In genomic region chr5:143401846-143402463, GRCh38 we compare ENCODE assay signal across 9 cellular contexts. TPM values are rescaled to one million over a fixed set of nuclear protein-coding genes. Genes with fewer than 3 reads are reported as not detected.
DNase-seq lines count a peak whose midpoint lies in the region; ATAC-seq, FAIRE-seq and TF ChIP-seq lines count a peak whose summit lies in the region.
"Had no signal": no experiment of that assay in that cellular context is flagged by ENCODE, and none has a peak within 500 bp of the region (broad histone marks: within the 10 kb centered on the region; RNA-seq: fewer than 3 reads in every experiment).

No MANE protein-coding gene starts in this region.

- H2BK12ac ChIP-seq in trophoblast cell (ENCODE audit: low read length) = no peak overlapping the region

- H2AK5ac ChIP-seq in trophoblast cell (ENCODE audit: low read length) = no peak overlapping the region

- peaks cover 3% of the 10 kb centered on the region for H3K9me3 Mint-ChIP-seq in activated CD4-positive, alpha-beta T cell treated with anti-CD3 and anti-CD28 coated beads for 36 hours (ENCODE audit: low read depth)
- peaks cover 14% of the 10 kb centered on the region for H3K9me3 Mint-ChIP-seq in T-helper 2 cell treated with Interferon-gamma antibody and Interleukin-4, amounts not matched to agents 5 μg/mL and 100 μg/mL, for 36 hours

- no peak for TF ChIP-seq POLR2A in esophagus squamous epithelium (IDR thresholded peaks at IDR 0.05)

- H3K4me3 ChIP-seq in esophagus squamous epithelium (peak overlapping the region; percentile 68 to 96 (median 84)), trophoblast cell (ENCODE audit: low read depth, low read length) (no peak overlapping the region)

- H3K79me1 ChIP-seq in trophoblast cell (ENCODE audit: low read length) = peaks cover 10% of the 10 kb centered on the region

- no peak overlapping the region for H2BK120ac ChIP-seq in trophoblast cell (ENCODE audit: insufficient read depth, low read length, poor library complexity)

- H3K4me1 ChIP-seq in esophagus squamous epithelium (peaks cover 14 to 58% (median 16%) of the 10 kb centered on the region in 3 donors), trophoblast cell (ENCODE audit: control insufficient read depth in 1 of 2, insufficient read depth in 2 of 2, low read length in 2 of 2) (peaks cover 0 to 5% of the 10 kb centered on the region in 2 experiments)

- H3K36me3 ChIP-seq in esophagus squamous epithelium (peaks cover 0 to 7% (median 0%) of the 10 kb centered on the region in 3 donors), trophoblast cell (ENCODE audit: control insufficient read depth in 1 of 2, insufficient read depth in 2 of 2, low read length in 2 of 2) (no peaks in the 10 kb centered on the region)

- 2 to 5% methylated on average over 19 of the region's 19 CpGs for WGBS in esophagus squamous epithelium, 2 donors
- WGBS in trophoblast cell (ENCODE audit: extremely low coverage, insufficient coverage, insufficient read length) = no CpG with 5 or more reads among the region's 19 CpGs

- H3K9ac ChIP-seq in trophoblast cell (ENCODE audit: low read length) = no peak overlapping the region

- peaks cover 48% of the 10 kb centered on the region for H3K4me1 Mint-ChIP-seq in activated CD4-positive, alpha-beta T cell treated with anti-CD3 and anti-CD28 coated beads for 36 hours
- peaks cover 61% of the 10 kb centered on the region for H3K4me1 Mint-ChIP-seq in T-helper 2 cell treated with Interferon-gamma antibody and Interleukin-4, amounts not matched to agents 5 μg/mL and 100 μg/mL, for 36 hours (ENCODE audit: low read depth)

- no peak overlapping the region for H4K12ac ChIP-seq in trophoblast cell (ENCODE audit: low read depth, low read length)

- H3K27ac Mint-ChIP-seq in activated CD4-positive, alpha-beta T cell treated with anti-CD3 and anti-CD28 coated beads for 36 hours = peak overlapping the region; percentile 81
- H3K27ac Mint-ChIP-seq in T-helper 2 cell treated with Interferon-gamma antibody and Interleukin-4, amounts not matched to agents 5 μg/mL and 100 μg/mL, for 36 hours = peak overlapping the region; percentile 86

- no peak for ATAC-seq in activated CD4-positive, alpha-beta T cell treated with anti-CD3 and anti-CD28 coated beads for 36 hours
- ATAC-seq in HG03354 (IDR thresholded peaks at IDR 0.05; ENCODE audit: poor library complexity, severe bottlenecking, unreplicated experiment) (no peak), GM21423 (IDR thresholded peaks at IDR 0.05; ENCODE audit: unreplicated experiment) (no peak)

- peak overlapping the region; percentile 91 for H3K4me3 Mint-ChIP-seq in activated CD4-positive, alpha-beta T cell treated with anti-CD3 and anti-CD28 coated beads for 36 hours
- H3K4me3 Mint-ChIP-seq in T-helper 2 cell treated with Interferon-gamma antibody and Interleukin-4, amounts not matched to agents 5 μg/mL and 100 μg/mL, for 36 hours = peak overlapping the region; percentile 81

- peaks cover 1% of the 10 kb centered on the region for H3K79me2 ChIP-seq in trophoblast cell (ENCODE audit: control insufficient read depth, insufficient read depth, low read length, poor library complexity)

- H3K23ac ChIP-seq in trophoblast cell (ENCODE audit: low read length) = no peak overlapping the region

- peak; percentile 17 for DNase-seq in activated CD4-positive, alpha-beta T cell treated with anti-CD3 and anti-CD28 coated beads for 36 hours
- DNase-seq in activated CD4-positive, alpha-beta T cell treated with anti-CD3 and anti-CD28 coated beads for 1 hour = no peak
- peak; percentile 32 for DNase-seq in T-helper 2 cell treated with Interferon-gamma antibody and Interleukin-4, amounts not matched to agents 5 μg/mL and 100 μg/mL, for 36 hours (ENCODE audit: low spot score)
- DNase-seq in esophagus squamous epithelium (lab: John Stamatoyannopoulos, UW) = no peak
- DNase-seq in trophoblast cell = peak in 1 of 2 donors; percentile 39
- no peak for DNase-seq in urothelium cell line (ENCODE audit: low spot score)

- H2AFZ ChIP-seq in trophoblast cell (ENCODE audit: insufficient read depth, low read length, poor library complexity) = no peak overlapping the region

- intact Hi-C loops in activated CD4-positive, alpha-beta T cell treated with anti-CD3 and anti-CD28 coated beads for 36 hours (cut with DNase I, micrococcal nuclease) = loop anchor here (2.0 to 10.0 kb wide), 10 partner anchors 47 to 793 kb away; no protein-coding TSS in a partner anchor
- intact Hi-C loops in esophagus squamous epithelium (cut with DNase I) = loop anchor here (10.0 kb wide), 3 partner anchors 387 to 477 kb away; no protein-coding TSS in a partner anchor

- H3K4me2 ChIP-seq in trophoblast cell (ENCODE audit: low read length) = peak overlapping the region; percentile 85

- H3K4ac ChIP-seq in trophoblast cell (ENCODE audit: low read depth, low read length) = no peak overlapping the region

- H3K14ac ChIP-seq in trophoblast cell (ENCODE audit: low read length) = no peak overlapping the region

- no peaks in the 10 kb centered on the region for H3K27me3 ChIP-seq in esophagus squamous epithelium
- H3K27me3 ChIP-seq in trophoblast cell (ENCODE audit: insufficient read depth, low read length) = peaks cover 18% of the 10 kb centered on the region

- H4K91ac ChIP-seq in trophoblast cell (ENCODE audit: low read depth, low read length) = no peak overlapping the region

- no peak overlapping the region for H4K8ac ChIP-seq in trophoblast cell (ENCODE audit: low read depth, low read length)

- H3K18ac ChIP-seq in trophoblast cell (ENCODE audit: low read length) = no peak overlapping the region

- no peak overlapping the region for H2BK5ac ChIP-seq in trophoblast cell (ENCODE audit: low read depth, low read length, poor library complexity)

- FAIRE-seq in urothelium cell line (lab: Jason Lieb, UNC) = no peak
- FAIRE-seq: G401.6 had no signal

- POLR2A ChIA-PET in activated CD4-positive, alpha-beta T cell treated with anti-CD3 and anti-CD28 coated beads for 36 hours (lab: Charles Lee) = interaction anchor here (0.6 kb wide), 1 partner anchor 28 kb away, joined by 3 read pairs; no protein-coding TSS in a partner anchor

- TF ChIP-seq CTCF in esophagus squamous epithelium (IDR thresholded peaks at IDR 0.05) = no peak

- CTCF ChIA-PET in activated CD4-positive, alpha-beta T cell treated with anti-CD3 and anti-CD28 coated beads for 36 hours (lab: Charles Lee) = interaction anchor here (0.5 kb wide), 1 partner anchor 306 kb away, joined by 3 read pairs; no protein-coding TSS in a partner anchor

- H3K36me3 Mint-ChIP-seq in activated CD4-positive, alpha-beta T cell treated with anti-CD3 and anti-CD28 coated beads for 36 hours (ENCODE audit: low read depth) = peaks cover 37% of the 10 kb centered on the region
- peaks cover 47% of the 10 kb centered on the region for H3K36me3 Mint-ChIP-seq in T-helper 2 cell treated with Interferon-gamma antibody and Interleukin-4, amounts not matched to agents 5 μg/mL and 100 μg/mL, for 36 hours (ENCODE audit: low read depth)

- peak overlapping the region; percentile 96 to 99 (median 99) for H3K27ac ChIP-seq in esophagus squamous epithelium
- no peak overlapping the region for H3K27ac ChIP-seq in trophoblast cell (ENCODE audit: low read depth, low read length)

- H3K27me3 Mint-ChIP-seq in activated CD4-positive, alpha-beta T cell treated with anti-CD3 and anti-CD28 coated beads for 36 hours = no peaks in the 10 kb centered on the region
- H3K27me3 Mint-ChIP-seq in T-helper 2 cell treated with Interferon-gamma antibody and Interleukin-4, amounts not matched to agents 5 μg/mL and 100 μg/mL, for 36 hours (ENCODE audit: low read depth) = no peaks in the 10 kb centered on the region

- no peaks in the 10 kb centered on the region for H3K9me3 ChIP-seq in esophagus squamous epithelium
- H3K9me3 ChIP-seq in trophoblast cell (ENCODE audit: insufficient read depth, low read depth, low read length) = no peaks in the 10 kb centered on the region

RNA-seq across cellular contexts. Expression of gene NR3C1, which starts 1.5 kb away (rescaled TPM):
- total RNA-seq in activated CD4-positive, alpha-beta T cell treated with anti-CD3 and anti-CD28 coated beads for 36 hours = 10 to 100 TPM; 47.1 to 53.9 TPM
- total RNA-seq in esophagus squamous epithelium = 10 to 100 TPM; 16.7 to 51.1 (median 26.1) TPM
- 1.3 and 1.4 TPM in 2 replicates for polyA plus RNA-seq in trophoblast cell (2013)

Comparison
In these comparisons a context has a peak if more than half of its experiments do, and no peak if none do; other contexts are left out.
1. DNase-seq: peak in activated CD4-positive, alpha-beta T cell treated with anti-CD3 and anti-CD28 coated beads for 36 hours (single experiment) and T-helper 2 cell treated with Interferon-gamma antibody and Interleukin-4, amounts not matched to agents 5 μg/mL and 100 μg/mL, for 36 hours (single experiment); none in activated CD4-positive, alpha-beta T cell treated with anti-CD3 and anti-CD28 coated beads for 1 hour (single experiment), esophagus squamous epithelium (single experiment) and urothelium cell line (single experiment).